In genomic region chr14:56378046-56378445, GRCh38 we compare ENCODE assay signal across 1 cellular context.
TF ChIP-seq lines count a peak whose summit lies in the region.

No MANE protein-coding gene starts in this region.

TF ChIP-seq in endothelial cell of umbilical vein, 7 proteins besides CTCF, POLR2A, EP300 and RAD21 (continued from another document):
- TF ChIP-seq FOS (IDR thresholded peaks at IDR 0.05; ENCODE audit: borderline replicate concordance, insufficient read depth, low read length) (no peak), MYC (IDR thresholded peaks at IDR 0.05; ENCODE audit: low read depth, low read length) (no peak)
